ENCODE assay signal across 8 cellular contexts in genomic region chr6:136550330-136551071, GRCh38. TPM values are rescaled to one million over a fixed set of nuclear protein-coding genes. Genes with fewer than 3 reads are reported as not detected.
DNase-seq lines count a peak whose midpoint lies in the region; ATAC-seq lines count a peak whose summit lies in the region.

MAP7 (minus strand) TSS chr6:136550422; CDS start chr6:136550408, 14 bp downstream.

- H4K91ac ChIP-seq in mesenchymal stem cell (ENCODE audit: low read length) = peak within 1 kb of the TSS; percentile 20

- peak; percentile 57 for ATAC-seq in HG02938 (IDR thresholded peaks at IDR 0.05; ENCODE audit: unreplicated experiment)

- peak within 1 kb of the TSS; percentile 47 for H4K8ac ChIP-seq in mesenchymal stem cell (ENCODE audit: low read length)

- peak within 1 kb of the TSS; percentile 67 for H3K9ac ChIP-seq in mesenchymal stem cell (ENCODE audit: low read length)

- no peak within 1 kb of the TSS for H2AK5ac ChIP-seq in mesenchymal stem cell (ENCODE audit: low read length, severe bottlenecking)

- peak within 1 kb of the TSS; percentile 88 for H2AFZ ChIP-seq in mesenchymal stem cell (ENCODE audit: low read depth, low read length)

- peaks cover 60% of the 10 kb centered on the region for H3K27me3 ChIP-seq in ectodermal cell (ENCODE audit: control insufficient read depth, insufficient read depth, low read length, poor library complexity, severe bottlenecking)
- peaks cover 5 to 43% of the 10 kb centered on the region in 2 experiments for H3K27me3 ChIP-seq in mesenchymal stem cell (ENCODE audit: control insufficient read depth in 1 of 2, insufficient read depth in 1 of 2, low read length in 2 of 2)

- peak within 1 kb of the TSS in 1 of 2 experiments; percentile 42 for H2BK12ac ChIP-seq in mesenchymal stem cell (ENCODE audit: low read length in 2 of 2)

- no peaks in the 10 kb centered on the region for H3K79me1 ChIP-seq in mesenchymal stem cell (replicated peaks; ENCODE audit: low read length, poor library complexity, severe bottlenecking)

- 1% methylated on average over 79 of the region's 79 CpGs for WGBS in ectodermal cell, 2 experiments
- 1% methylated on average over 70 of the region's 79 CpGs for WGBS in mesenchymal stem cell

- no peak within 1 kb of the TSS for H2BK5ac ChIP-seq in mesenchymal stem cell (ENCODE audit: low read depth, low read length, poor library complexity, severe bottlenecking)

- no peak within 1 kb of the TSS for H2BK120ac ChIP-seq in mesenchymal stem cell (ENCODE audit: low read depth, low read length)

- H3K27ac ChIP-seq in ectodermal cell (ENCODE audit: insufficient read depth, low read depth, low read length, poor library complexity, severe bottlenecking) (no peak within 1 kb of the TSS), mesenchymal stem cell (ENCODE audit: low read length, poor library complexity, severe bottlenecking) (no peak within 1 kb of the TSS)

- no peaks in the 10 kb centered on the region for H3K4me1 ChIP-seq in ectodermal cell (ENCODE audit: control insufficient read depth, insufficient read depth, low read length)
- H3K4me1 ChIP-seq in mesenchymal stem cell (ENCODE audit: control insufficient read depth, insufficient read depth, low read depth, low read length) = peaks cover 21% of the 10 kb centered on the region

- H3K4me2 ChIP-seq in mesenchymal stem cell (ENCODE audit: low read length, poor library complexity, severe bottlenecking) = peak within 1 kb of the TSS; percentile 99

- H3K4ac ChIP-seq in mesenchymal stem cell (ENCODE audit: low read depth in 1 of 2, low read length in 2 of 2) = peak within 1 kb of the TSS; percentile 20 to 71

- peak within 1 kb of the TSS; percentile 11 to 29 for H3K18ac ChIP-seq in mesenchymal stem cell (ENCODE audit: low read depth in 1 of 2, low read length in 2 of 2)

- peak within 1 kb of the TSS in 1 of 2 experiments; percentile 77 for H3K23ac ChIP-seq in mesenchymal stem cell (ENCODE audit: low read length in 2 of 2)

- peak within 1 kb of the TSS; percentile 46 for H2BK15ac ChIP-seq in mesenchymal stem cell (ENCODE audit: low read depth, poor library complexity, severe bottlenecking)

- H3K14ac ChIP-seq in mesenchymal stem cell (ENCODE audit: low read length in 2 of 2) = peak within 1 kb of the TSS in 1 of 2 experiments; percentile 68

- H3K9me3 ChIP-seq in ectodermal cell (ENCODE audit: control insufficient read depth, low read length) (no peaks in the 10 kb centered on the region), mesenchymal stem cell (ENCODE audit: control insufficient read depth, low read length) (no peaks in the 10 kb centered on the region)

- H3K4me3 ChIP-seq in ectodermal cell (ENCODE audit: insufficient read depth, low read depth, low read length) (peak within 1 kb of the TSS; percentile 61), mesenchymal stem cell (ENCODE audit: insufficient read depth in 1 of 2, low read depth in 1 of 2, low read length in 2 of 2) (peak within 1 kb of the TSS; percentile 78 to 88)

- DNase-seq in NCI-H1436 (lab: John Stamatoyannopoulos, UW) (peak; percentile 75), NCI-H1436 treated with DMSO at 0.1 percent for 48 hours (lab: John Stamatoyannopoulos, UW) (no peak), NCI-H2227 treated with DMSO at 0.1 percent for 48 hours (lab: John Stamatoyannopoulos, UW) (peak; percentile 43), mesenchymal stem cell (peak; percentile 47)
- peak; percentile 62 to 69 for DNase-seq in activated CD4-positive, alpha-beta T cell treated with anti-CD3 and anti-CD28 coated beads, Interleukin-2, amount 50 U/mL, for 48 hours
- peak; percentile 46 for DNase-seq in stimulated activated CD8-positive, alpha-beta memory T cell treated with anti-CD3 and anti-CD28 coated beads, Interleukin-12 subunit alpha, Interleukin-12 subunit beta, amount 100 ng/mL, for 4 hours (ENCODE audit: low read depth)

- H3K36me3 ChIP-seq in ectodermal cell (ENCODE audit: control insufficient read depth, insufficient read depth, low read length) (no peaks in the 10 kb centered on the region), mesenchymal stem cell (ENCODE audit: control insufficient read depth in 1 of 2, insufficient read depth in 2 of 2, low read depth in 1 of 2, low read length in 2 of 2) (peaks cover 0 to 3% of the 10 kb centered on the region in 2 experiments)

RNA-seq across cellular contexts. Expression of gene MAP7, which starts in this region (rescaled TPM):
- polyA plus RNA-seq in ectodermal cell (2013, experiment 1 of 4) = 2.0 TPM
- polyA plus RNA-seq in ectodermal cell (2013, experiment 2 of 4) = 3.3 TPM
- 2.5 TPM for polyA plus RNA-seq in ectodermal cell (2013, experiment 3 of 4)
- 3.0 TPM for polyA plus RNA-seq in ectodermal cell (2013, experiment 4 of 4)
- polyA plus RNA-seq in mesenchymal stem cell (2013, experiment 1 of 2) = 0.61 TPM
- polyA plus RNA-seq in mesenchymal stem cell (2013, experiment 2 of 2) = 0.55 TPM
